ENCODE assay signal across 16 cellular contexts in genomic region chr3:183907911-183908331, GRCh38.
"Had no signal": no experiment of that assay in that cellular context is flagged by ENCODE, and none has a peak within 500 bp of the region (broad histone marks: within the 10 kb centered on the region; RNA-seq: fewer than 3 reads in every experiment).

No MANE protein-coding gene starts in this region.

- H3K36me3 ChIP-seq: neutrophil, thoracic aorta had no signal

- H3K4me1 Mint-ChIP-seq: activated naive CD8-positive, alpha-beta T cell treated with anti-CD3 and anti-CD28 coated beads, Interleukin-2, amount 50 U/mL, for 24 hours; activated T-helper 17 cell treated with anti-CD3 and anti-CD28 coated beads, Interleukin-2, amount 50 U/mL, for 72 hours; naive thymus-derived CD8-positive, alpha-beta T cell; stimulated activated effector memory CD8-positive, alpha-beta T cell treated with anti-CD3 and anti-CD28 coated beads, Interleukin-12 subunit alpha, Interleukin-12 subunit beta, amount 100 ng/mL, for 72 hours had no signal

- H3K36me3 Mint-ChIP-seq: naive thymus-derived CD8-positive, alpha-beta T cell; stimulated activated effector memory CD8-positive, alpha-beta T cell treated with anti-CD3 and anti-CD28 coated beads, Interleukin-12 subunit alpha, Interleukin-12 subunit beta, amount 100 ng/mL, for 72 hours had no signal

- H3K27ac ChIP-seq: neutrophil, thoracic aorta had no signal

- H3K4me3 ChIP-seq: thoracic aorta had no signal

- H3K27me3 Mint-ChIP-seq: activated naive CD8-positive, alpha-beta T cell treated with anti-CD3 and anti-CD28 coated beads, Interleukin-2, amount 50 U/mL, for 24 hours; activated T-helper 17 cell treated with anti-CD3 and anti-CD28 coated beads, Interleukin-2, amount 50 U/mL, for 72 hours had no signal

- DNase-seq: activated CD4-positive, alpha-beta T cell treated with anti-CD3 and anti-CD28 coated beads, Interleukin-2, amount 50 U/mL, for 4 hours; activated CD4-positive, CD25-positive, alpha-beta regulatory T cell treated with anti-CD3 and anti-CD28 coated beads, Interleukin-2, amount 50 U/mL, for 72 hours; activated naive CD4-positive, alpha-beta T cell treated with Interleukin-2 at 50 U/mL for 16 hours; activated naive CD8-positive, alpha-beta T cell treated with anti-CD3 and anti-CD28 coated beads, Interleukin-2, amount 50 U/mL, for 24 hours; activated T-cell treated with anti-CD3 and anti-CD28 coated beads for 4 hours; aorta; cerebellar nuclear complex; effector CD8-positive, alpha-beta T cell; foreskin melanocyte; kidney glomerular epithelial cell; mesenchymal stem cell; naive thymus-derived CD8-positive, alpha-beta T cell had no signal

- H3K27ac Mint-ChIP-seq: activated naive CD8-positive, alpha-beta T cell treated with anti-CD3 and anti-CD28 coated beads, Interleukin-2, amount 50 U/mL, for 24 hours; activated T-helper 17 cell treated with anti-CD3 and anti-CD28 coated beads, Interleukin-2, amount 50 U/mL, for 72 hours; naive thymus-derived CD8-positive, alpha-beta T cell; stimulated activated effector memory CD8-positive, alpha-beta T cell treated with anti-CD3 and anti-CD28 coated beads, Interleukin-12 subunit alpha, Interleukin-12 subunit beta, amount 100 ng/mL, for 72 hours had no signal

- H3K9me3 Mint-ChIP-seq: activated naive CD8-positive, alpha-beta T cell treated with anti-CD3 and anti-CD28 coated beads, Interleukin-2, amount 50 U/mL, for 24 hours; activated T-helper 17 cell treated with anti-CD3 and anti-CD28 coated beads, Interleukin-2, amount 50 U/mL, for 72 hours; naive thymus-derived CD8-positive, alpha-beta T cell; stimulated activated effector memory CD8-positive, alpha-beta T cell treated with anti-CD3 and anti-CD28 coated beads, Interleukin-12 subunit alpha, Interleukin-12 subunit beta, amount 100 ng/mL, for 72 hours had no signal

- H3K9me3 ChIP-seq: neutrophil, thoracic aorta had no signal

- H3K4me3 Mint-ChIP-seq: activated naive CD8-positive, alpha-beta T cell treated with anti-CD3 and anti-CD28 coated beads, Interleukin-2, amount 50 U/mL, for 24 hours; activated T-helper 17 cell treated with anti-CD3 and anti-CD28 coated beads, Interleukin-2, amount 50 U/mL, for 72 hours; naive thymus-derived CD8-positive, alpha-beta T cell; stimulated activated effector memory CD8-positive, alpha-beta T cell treated with anti-CD3 and anti-CD28 coated beads, Interleukin-12 subunit alpha, Interleukin-12 subunit beta, amount 100 ng/mL, for 72 hours had no signal
